ENCODE assay signal across 8 cellular contexts in genomic region chr4:139950568-139950967, GRCh38.
DNase-seq lines count a peak whose midpoint lies in the region; ATAC-seq and TF ChIP-seq lines count a peak whose summit lies in the region.

No MANE protein-coding gene starts in this region.

- ATAC-seq in GM19467 (IDR thresholded peaks at IDR 0.05; ENCODE audit: unreplicated experiment) (peak; percentile 90), HG03469 (IDR thresholded peaks at IDR 0.05; ENCODE audit: unreplicated experiment) (peak; percentile 92), body of pancreas (no peak)
- ATAC-seq in stimulated activated naive CD8-positive, alpha-beta T cell treated with anti-CD3 and anti-CD28 coated beads, Interleukin-15, amount 100 ng/mL, for 72 hours, result peak; percentile 97

- intact Hi-C loops in body of pancreas (cut with DNase I), result no loop called here
- intact Hi-C loops in CD4-positive, alpha-beta memory T cell (cut with micrococcal nuclease), result no loop called here

- H3K36me3 ChIP-seq in body of pancreas (replicated peaks in 1 of 2; ENCODE audit: insufficient read depth in 1 of 2, low read depth in 2 of 2), result no peaks in the 10 kb centered on the region
- no peaks in the 10 kb centered on the region for H3K36me3 ChIP-seq in CD4-positive, alpha-beta memory T cell (ENCODE audit: insufficient read depth, low read length)

- peak overlapping the region; percentile 6 for H3K4me3 Mint-ChIP-seq in activated naive CD8-positive, alpha-beta T cell
- H3K4me3 Mint-ChIP-seq in stimulated activated naive CD8-positive, alpha-beta T cell treated with anti-CD3 and anti-CD28 coated beads, Interleukin-15, amount 100 ng/mL, for 72 hours, result peak overlapping the region; percentile 44 to 62
- H3K4me3 Mint-ChIP-seq in CD4-positive, alpha-beta memory T cell, result peak overlapping the region in 2 of 8 donors; percentile 13 to 37

- H3K27me3 ChIP-seq in body of pancreas, result no peaks in the 10 kb centered on the region
- no peaks in the 10 kb centered on the region for H3K27me3 ChIP-seq in CD4-positive, alpha-beta memory T cell (ENCODE audit: insufficient read depth, low read length)

- no peaks in the 10 kb centered on the region for H3K27me3 Mint-ChIP-seq in activated naive CD8-positive, alpha-beta T cell
- peaks cover 3% of the 10 kb centered on the region for H3K27me3 Mint-ChIP-seq in stimulated activated naive CD8-positive, alpha-beta T cell treated with anti-CD3 and anti-CD28 coated beads, Interleukin-15, amount 100 ng/mL, for 72 hours
- H3K27me3 Mint-ChIP-seq in CD4-positive, alpha-beta memory T cell, result peaks cover 3 to 4% of the 10 kb centered on the region in 2 donors

- POLR2A ChIA-PET in CD4-positive, alpha-beta memory T cell (lab: Charles Lee; ENCODE audit: partially characterized antibody), result no interaction called here

- H3K4me1 Mint-ChIP-seq in activated naive CD8-positive, alpha-beta T cell (ENCODE audit: low read depth), result peaks cover 25% of the 10 kb centered on the region
- H3K4me1 Mint-ChIP-seq in stimulated activated naive CD8-positive, alpha-beta T cell treated with anti-CD3 and anti-CD28 coated beads, Interleukin-15, amount 100 ng/mL, for 72 hours, result peaks cover 37% of the 10 kb centered on the region
- peaks cover 11 to 14% (median 13%) of the 10 kb centered on the region in 4 donors for H3K4me1 Mint-ChIP-seq in CD4-positive, alpha-beta memory T cell

- peaks cover 2% of the 10 kb centered on the region for H3K36me3 Mint-ChIP-seq in activated naive CD8-positive, alpha-beta T cell
- H3K36me3 Mint-ChIP-seq in CD4-positive, alpha-beta memory T cell, result no peaks in the 10 kb centered on the region

- no peak overlapping the region for H3K27ac ChIP-seq in body of pancreas
- no peak overlapping the region for H3K27ac ChIP-seq in CD4-positive, alpha-beta memory T cell (ENCODE audit: low read depth, low read length)

- TF ChIP-seq CTCF in body of pancreas (IDR thresholded peaks at IDR 0.05), result no peak

- H3K27ac Mint-ChIP-seq in activated naive CD8-positive, alpha-beta T cell, result peak overlapping the region; percentile 36
- peak overlapping the region; percentile 14 to 66 for H3K27ac Mint-ChIP-seq in stimulated activated naive CD8-positive, alpha-beta T cell treated with anti-CD3 and anti-CD28 coated beads, Interleukin-15, amount 100 ng/mL, for 72 hours
- H3K27ac Mint-ChIP-seq in CD4-positive, alpha-beta memory T cell, result peak overlapping the region in 3 of 7 donors; percentile 1 to 37 (median 10)

- CTCF ChIA-PET in CD4-positive, alpha-beta memory T cell (lab: Charles Lee; ENCODE audit: partially characterized antibody), result no interaction called here

- H3K9me3 ChIP-seq in body of pancreas, result no peaks in the 10 kb centered on the region
- no peaks in the 10 kb centered on the region for H3K9me3 ChIP-seq in CD4-positive, alpha-beta memory T cell (ENCODE audit: control insufficient read depth in 1 of 2, low read length in 2 of 2)

- no peaks in the 10 kb centered on the region for H3K9me3 Mint-ChIP-seq in activated naive CD8-positive, alpha-beta T cell (ENCODE audit: low read depth)
- no peaks in the 10 kb centered on the region for H3K9me3 Mint-ChIP-seq in stimulated activated naive CD8-positive, alpha-beta T cell treated with anti-CD3 and anti-CD28 coated beads, Interleukin-15, amount 100 ng/mL, for 72 hours
- peaks cover 0 to 4% (median 0%) of the 10 kb centered on the region in 8 donors for H3K9me3 Mint-ChIP-seq in CD4-positive, alpha-beta memory T cell

- peak; percentile 81 for DNase-seq in GF-D8 (lab: John Stamatoyannopoulos, UW)
- DNase-seq in stimulated activated naive CD8-positive, alpha-beta T cell treated with anti-CD3 and anti-CD28 coated beads, Interleukin-15, amount 100 ng/mL, for 72 hours, result peak; percentile 67 to 82
- DNase-seq in C1 segment of cervical spinal cord (lab: John Stamatoyannopoulos, UW), result no peak
- DNase-seq in body of pancreas, result no peak
- DNase-seq in CD4-positive, alpha-beta memory T cell, result no peak

- peaks cover 6% of the 10 kb centered on the region for H3K4me1 ChIP-seq in body of pancreas
- no peaks in the 10 kb centered on the region for H3K4me1 ChIP-seq in CD4-positive, alpha-beta memory T cell (ENCODE audit: insufficient read depth, low read length)

- H3K4me3 ChIP-seq in body of pancreas, result no peak overlapping the region
- no peak overlapping the region for H3K4me3 ChIP-seq in CD4-positive, alpha-beta memory T cell (ENCODE audit: low read length in 2 of 2)

- no peak for TF ChIP-seq POLR2A in body of pancreas (IDR thresholded peaks at IDR 0.05)

- WGBS in body of pancreas, 2 donors, result 75 to 90% methylated on average over 5 of the region's 5 CpGs

Comparison
In these comparisons a context has a peak if more than half of its experiments do, and no peak if none do; other contexts are left out.
1. DNase-seq: peak in GF-D8 (single experiment) and stimulated activated naive CD8-positive, alpha-beta T cell treated with anti-CD3 and anti-CD28 coated beads, Interleukin-15, amount 100 ng/mL, for 72 hours (2 of 2); none in C1 segment of cervical spinal cord (0 of 14), body of pancreas (0 of 4) and CD4-positive, alpha-beta memory T cell (0 of 5).